In genomic region chr6:52512199-52512598, GRCh38 we compare ENCODE assay signal across 9 cellular contexts.
DNase-seq lines count a peak whose midpoint lies in the region; ATAC-seq and TF ChIP-seq lines count a peak whose summit lies in the region.
"Had no signal": no experiment of that assay in that cellular context is flagged by ENCODE, and none has a peak within 500 bp of the region (broad histone marks: within the 10 kb centered on the region; RNA-seq: fewer than 3 reads in every experiment).

No MANE protein-coding gene starts in this region.

- H3K9me3 ChIP-seq in adipocyte (ENCODE audit: control insufficient read depth, low read length) (no peaks in the 10 kb centered on the region), cardiac muscle cell (ENCODE audit: low read depth) (no peaks in the 10 kb centered on the region)

- H3K9ac ChIP-seq in adipocyte (ENCODE audit: low read length) = peak overlapping the region; percentile 87

- H3K27me3 ChIP-seq in adipocyte (replicated peaks; ENCODE audit: control insufficient read depth, insufficient read depth, low read length) (no peaks in the 10 kb centered on the region), cardiac muscle cell (no peaks in the 10 kb centered on the region)

- intact Hi-C loops in Calu3 (cut with micrococcal nuclease; ENCODE audit: unreplicated experiment) = loop anchor here (10.0 kb wide), 1 partner anchor 153 kb away; no protein-coding TSS in a partner anchor
- intact Hi-C loops in CD14-positive monocyte (cut with micrococcal nuclease) = no loop called here

- DNase-seq in Calu3 = peak; percentile 32
- peak; percentile 94 for DNase-seq in adipocyte (ENCODE audit: low read depth)
- peak in 1 of 2 donors; percentile 94 for DNase-seq in cardiac muscle cell (ENCODE audit: low read depth in 1 of 2, low spot score in 1 of 2)
- DNase-seq in pulmonary artery endothelial cell (ENCODE audit: low read depth, low spot score) = peak; percentile 77
- DNase-seq in CD14-positive monocyte (ENCODE audit: low spot score) = no peak
- DNase-seq in activated naive CD8-positive, alpha-beta T cell treated with anti-CD3 and anti-CD28 coated beads, Interleukin-2, amount 50 U/mL, for 24 hours = no peak
- DNase-seq: NCI-H510A treated with DMSO at 0.1 percent for 48 hours had no signal

- peaks cover 72% of the 10 kb centered on the region for H3K36me3 ChIP-seq in adipocyte (ENCODE audit: control insufficient read depth, insufficient read depth, low read length, severe bottlenecking)
- no peaks in the 10 kb centered on the region for H3K36me3 ChIP-seq in cardiac muscle cell

- ATAC-seq in HG02870 (IDR thresholded peaks at IDR 0.05; ENCODE audit: unreplicated experiment) (no peak), HG02763 (IDR thresholded peaks at IDR 0.05; ENCODE audit: unreplicated experiment) (no peak)
- no peak for ATAC-seq in activated naive CD8-positive, alpha-beta T cell treated with anti-CD3 and anti-CD28 coated beads, Interleukin-2, amount 50 U/mL, for 24 hours

- H3K4me1 Mint-ChIP-seq in Calu3 (ENCODE audit: low read depth, unreplicated experiment) = peaks cover 49% of the 10 kb centered on the region
- peaks cover 18% of the 10 kb centered on the region for H3K4me1 Mint-ChIP-seq in CD14-positive monocyte
- peaks cover 5% of the 10 kb centered on the region for H3K4me1 Mint-ChIP-seq in activated naive CD8-positive, alpha-beta T cell treated with anti-CD3 and anti-CD28 coated beads, Interleukin-2, amount 50 U/mL, for 24 hours

- CTCF ChIA-PET in Calu3 (lab: Charles Lee) = interaction anchor here (1.6 kb wide), 1 partner anchor 8 kb away, joined by 5 read pairs; no protein-coding TSS in a partner anchor

- H3K4me3 ChIP-seq in adipocyte (ENCODE audit: low read length) (no peak overlapping the region), cardiac muscle cell (no peak overlapping the region)

- TF ChIP-seq CTCF in Calu3 (IDR thresholded peaks at IDR 0.05; ENCODE audit: unreplicated experiment) = no peak
- no peak for TF ChIP-seq CTCF in cardiac muscle cell (IDR thresholded peaks at IDR 0.05; ENCODE audit: low read depth, low read length)
- no peak for TF ChIP-seq CTCF in CD14-positive monocyte (IDR thresholded peaks at IDR 0.05)

- H3K4me3 Mint-ChIP-seq in Calu3 (ENCODE audit: low read depth, unreplicated experiment) (no peak overlapping the region), CD14-positive monocyte (no peak overlapping the region)
- H3K4me3 Mint-ChIP-seq in activated naive CD8-positive, alpha-beta T cell treated with anti-CD3 and anti-CD28 coated beads, Interleukin-2, amount 50 U/mL, for 24 hours = no peak overlapping the region

- H3K27me3 Mint-ChIP-seq in Calu3 (ENCODE audit: unreplicated experiment) (no peaks in the 10 kb centered on the region), CD14-positive monocyte (ENCODE audit: low read depth in 3 of 3) (peaks cover 0 to 2% (median 2%) of the 10 kb centered on the region in 3 donors)
- H3K27me3 Mint-ChIP-seq in activated naive CD8-positive, alpha-beta T cell treated with anti-CD3 and anti-CD28 coated beads, Interleukin-2, amount 50 U/mL, for 24 hours = no peaks in the 10 kb centered on the region

- no peaks in the 10 kb centered on the region for H3K9me3 Mint-ChIP-seq in Calu3 (ENCODE audit: low read depth, unreplicated experiment)
- peaks cover 0 to 2% (median 0%) of the 10 kb centered on the region in 7 donors for H3K9me3 Mint-ChIP-seq in CD14-positive monocyte
- H3K9me3 Mint-ChIP-seq in activated naive CD8-positive, alpha-beta T cell treated with anti-CD3 and anti-CD28 coated beads, Interleukin-2, amount 50 U/mL, for 24 hours = no peaks in the 10 kb centered on the region

- peak overlapping the region; percentile 39 for H3K27ac ChIP-seq in cardiac muscle cell

- H3K4me1 ChIP-seq in adipocyte (ENCODE audit: control insufficient read depth, insufficient read depth, low read length) (peaks cover 96% of the 10 kb centered on the region), cardiac muscle cell (ENCODE audit: low read depth) (no peaks in the 10 kb centered on the region)

- no peak overlapping the region for H3K27ac Mint-ChIP-seq in Calu3 (ENCODE audit: unreplicated experiment)
- H3K27ac Mint-ChIP-seq in CD14-positive monocyte = peak overlapping the region in 2 of 7 donors; percentile 32 to 56
- no peak overlapping the region for H3K27ac Mint-ChIP-seq in activated naive CD8-positive, alpha-beta T cell treated with anti-CD3 and anti-CD28 coated beads, Interleukin-2, amount 50 U/mL, for 24 hours

- H3K36me3 Mint-ChIP-seq in Calu3 (ENCODE audit: insufficient read depth, unreplicated experiment) (peaks cover 17% of the 10 kb centered on the region), CD14-positive monocyte (peaks cover 90 to 95% of the 10 kb centered on the region in 2 donors)
- peaks cover 10% of the 10 kb centered on the region for H3K36me3 Mint-ChIP-seq in activated naive CD8-positive, alpha-beta T cell treated with anti-CD3 and anti-CD28 coated beads, Interleukin-2, amount 50 U/mL, for 24 hours (ENCODE audit: low read depth)

- BruUV-seq in Calu3 (replicated peaks; lab: Mats Ljungman, UMichigan) = no TSS peak

Comparison
In these comparisons a context has a peak if more than half of its experiments do, and no peak if none do; other contexts are left out.
1. DNase-seq: peak in Calu3 (single experiment), adipocyte (single experiment) and pulmonary artery endothelial cell (single experiment); none in CD14-positive monocyte (single experiment) and activated naive CD8-positive, alpha-beta T cell treated with anti-CD3 and anti-CD28 coated beads, Interleukin-2, amount 50 U/mL, for 24 hours (single experiment).